In genomic region chr5:141793881-141794280, GRCh38 we compare ENCODE assay signal across 18 cellular contexts.
"Had no signal": no experiment of that assay in that cellular context is flagged by ENCODE, and none has a peak within 500 bp of the region (broad histone marks: within the 10 kb centered on the region; RNA-seq: fewer than 3 reads in every experiment).

No MANE protein-coding gene starts in this region.

- DNase-seq: KBM-7, MV-4-11, NCI-H1048, NCI-H1105, NCI-H1417, NCI-H1436 treated with DMSO at 0.1 percent for 48 hours, NCI-H1694, NCI-H187 treated with DMSO at 0.1 percent for 48 hours, NCI-H2029 treated with DMSO at 0.1 percent for 48 hours, NCI-H2171 treated with DMSO at 0.1 percent for 48 hours, NCI-H345, NCI-H446 treated with DMSO at 0.1 percent for 48 hours, NCI-H510A treated with DMSO at 0.1 percent for 48 hours, NCI-H526, NCI-H82, RPMI8226, SHP77, SK-N-SH had no signal

- H3K9ac ChIP-seq: SK-N-SH had no signal

- H3K4me2 ChIP-seq: SK-N-SH had no signal

- H3K9me3 ChIP-seq: SK-N-SH had no signal
